In genomic region chr11:3004481-3004880, GRCh38 we compare ENCODE assay signal across 24 cellular contexts. TPM values are rescaled to one million over a fixed set of nuclear protein-coding genes. Genes with fewer than 3 reads are reported as not detected.
DNase-seq lines count a peak whose midpoint lies in the region; ATAC-seq and TF ChIP-seq lines count a peak whose summit lies in the region.
"Had no signal": no experiment of that assay in that cellular context is flagged by ENCODE, and none has a peak within 500 bp of the region (broad histone marks: within the 10 kb centered on the region; RNA-seq: fewer than 3 reads in every experiment).

No MANE protein-coding gene starts in this region.

- H3K4me1 Mint-ChIP-seq in stimulated activated effector memory CD8-positive, alpha-beta T cell treated with anti-CD3 and anti-CD28 coated beads, Interleukin-12 subunit alpha, Interleukin-12 subunit beta, amount 100 ng/mL, for 72 hours = peaks cover 16% of the 10 kb centered on the region

- H3K36me3 Mint-ChIP-seq in stimulated activated effector memory CD8-positive, alpha-beta T cell treated with anti-CD3 and anti-CD28 coated beads, Interleukin-12 subunit alpha, Interleukin-12 subunit beta, amount 100 ng/mL, for 72 hours = peaks cover 100% of the 10 kb centered on the region

- no peak for DNase-seq in A673 (ENCODE audit: low spot score)
- peak in 2 of 3 donors; percentile 33 to 38 for DNase-seq in Peyer's patch
- no peak for DNase-seq in stimulated activated effector memory CD8-positive, alpha-beta T cell treated with anti-CD3 and anti-CD28 coated beads, Interleukin-12 subunit alpha, Interleukin-12 subunit beta, amount 100 ng/mL, for 72 hours (ENCODE audit: low spot score in 2 of 2)
- no peak for DNase-seq in anterior cingulate cortex (lab: John Stamatoyannopoulos, UW)
- no peak for DNase-seq in NCI-H187 (lab: John Stamatoyannopoulos, UW)
- DNase-seq: COR-L47; DMS79 treated with DMSO at 0.1 percent for 48 hours; effector CD8-positive, alpha-beta T cell; gastrocnemius medialis; NCI-H1092; NCI-H1930; NCI-H2227 treated with DMSO at 0.1 percent for 48 hours; NCI-H69; right cardiac atrium; stimulated activated naive CD8-positive, alpha-beta T cell treated with anti-CD3 and anti-CD28 coated beads, Interleukin-15, amount 100 ng/mL, for 72 hours; T-helper 17 cell had no signal

- BruUV-seq in A673 (replicated peaks; lab: Mats Ljungman, UMichigan) = TSS peak; percentile 18

- ATAC-seq in stimulated activated effector memory CD8-positive, alpha-beta T cell treated with anti-CD3 and anti-CD28 coated beads, Interleukin-12 subunit alpha, Interleukin-12 subunit beta, amount 100 ng/mL, for 72 hours = no peak
- ATAC-seq in GM19397 (IDR thresholded peaks at IDR 0.05; ENCODE audit: unreplicated experiment) = no peak
- ATAC-seq: activated naive CD4-positive, alpha-beta T cell treated with anti-CD3 and anti-CD28 coated beads, Interleukin-2, amount 50 U/mL, for 72 hours; gastrocnemius medialis; right cardiac atrium; stimulated activated naive CD8-positive, alpha-beta T cell treated with anti-CD3 and anti-CD28 coated beads, Interleukin-15, amount 100 ng/mL, for 72 hours; T-helper 17 cell had no signal

- no peaks in the 10 kb centered on the region for H3K27me3 ChIP-seq in A673 (replicated peaks; ENCODE audit: insufficient read depth, low read depth, low read length, poor library complexity)
- H3K27me3 ChIP-seq in Peyer's patch = no peaks in the 10 kb centered on the region
- H3K27me3 ChIP-seq in esophagus (ENCODE audit: control insufficient read depth in 1 of 2, insufficient read depth in 2 of 2, low read length in 2 of 2) = no peaks in the 10 kb centered on the region
- H3K27me3 ChIP-seq: BLaER1 treated with 17β-estradiol and CSF1 and Interleukin-3, amounts not matched to agents 10 nM and 100 nM; gastrocnemius medialis; hepatocyte had no signal

- intact Hi-C loops in A673 (cut with micrococcal nuclease; ENCODE audit: unreplicated experiment) = no loop called here

- POLR2A ChIA-PET in A673 (lab: Charles Lee; ENCODE audit: low non-redundant PET) = no interaction called here

- no peak overlapping the region for H3K4me3 ChIP-seq in A673 (ENCODE audit: low read depth, low read length, poor library complexity, severe bottlenecking)
- H3K4me3 ChIP-seq in Peyer's patch = no peak overlapping the region
- H3K4me3 ChIP-seq in esophagus (ENCODE audit: low read depth in 1 of 2, low read length in 2 of 2) = no peak overlapping the region
- H3K4me3 ChIP-seq: BLaER1 treated with 17β-estradiol and CSF1 and Interleukin-3, amounts not matched to agents 10 nM and 100 nM; gastrocnemius medialis; hepatocyte; SK-N-MC had no signal

- 92 to 97% methylated on average over 10 of the region's 10 CpGs for WGBS in esophagus, 2 donors

- H3K27ac Mint-ChIP-seq in stimulated activated effector memory CD8-positive, alpha-beta T cell treated with anti-CD3 and anti-CD28 coated beads, Interleukin-12 subunit alpha, Interleukin-12 subunit beta, amount 100 ng/mL, for 72 hours = peak overlapping the region; percentile 83
- H3K27ac Mint-ChIP-seq: activated T-helper 2 cell treated with anti-CD3 and anti-CD28 coated beads, Interferon-gamma antibody, Interleukin-2, Interleukin-4, amounts not matched to agents 10 μg/mL and 5 μg/mL and 100 μg/mL, durations not matched to agents 14 hours and 24 hours and 36 hours; T-helper 17 cell had no signal

- TF ChIP-seq POLR2A in Peyer's patch (IDR thresholded peaks at IDR 0.05) = no peak

- H3K4me1 ChIP-seq in A673 (ENCODE audit: insufficient read depth, low read length, poor library complexity, severe bottlenecking) (peaks cover 20% of the 10 kb centered on the region), Peyer's patch (peaks cover 0 to 3% (median 0%) of the 10 kb centered on the region in 4 donors), esophagus (ENCODE audit: control insufficient read depth in 2 of 2, insufficient read depth in 2 of 2, low read length in 1 of 2) (peaks cover 11 to 38% of the 10 kb centered on the region in 2 donors)

- no peak overlapping the region for H3K4me3 Mint-ChIP-seq in stimulated activated effector memory CD8-positive, alpha-beta T cell treated with anti-CD3 and anti-CD28 coated beads, Interleukin-12 subunit alpha, Interleukin-12 subunit beta, amount 100 ng/mL, for 72 hours
- H3K4me3 Mint-ChIP-seq: stimulated activated naive CD8-positive, alpha-beta T cell treated with anti-CD3 and anti-CD28 coated beads, Interleukin-15, amount 100 ng/mL, for 72 hours; T-helper 17 cell had no signal

- no peak overlapping the region for H3K27ac ChIP-seq in A673 (ENCODE audit: low read depth, low read length, poor library complexity, severe bottlenecking)
- no peak overlapping the region for H3K27ac ChIP-seq in Peyer's patch
- peak overlapping the region; percentile 93 to 94 for H3K27ac ChIP-seq in esophagus (ENCODE audit: low read depth in 2 of 2, low read length in 1 of 2)
- H3K27ac ChIP-seq: BLaER1 treated with 17β-estradiol and CSF1 and Interleukin-3, amounts not matched to agents 10 nM and 100 nM; gastrocnemius medialis; hepatocyte; parathyroid adenoma had no signal

- no peaks in the 10 kb centered on the region for H3K9me3 Mint-ChIP-seq in stimulated activated effector memory CD8-positive, alpha-beta T cell treated with anti-CD3 and anti-CD28 coated beads, Interleukin-12 subunit alpha, Interleukin-12 subunit beta, amount 100 ng/mL, for 72 hours
- H3K9me3 Mint-ChIP-seq: activated naive CD4-positive, alpha-beta T cell treated with anti-CD3 and anti-CD28 coated beads, Interleukin-2, amount 50 U/mL, for 72 hours; activated T-helper 2 cell treated with anti-CD3 and anti-CD28 coated beads, Interferon-gamma antibody, Interleukin-2, Interleukin-4, amounts not matched to agents 10 μg/mL and 5 μg/mL and 100 μg/mL, durations not matched to agents 14 hours and 24 hours and 36 hours; stimulated activated naive CD8-positive, alpha-beta T cell treated with anti-CD3 and anti-CD28 coated beads, Interleukin-15, amount 100 ng/mL, for 72 hours had no signal

- CTCF ChIA-PET in A673 (lab: Charles Lee) = no interaction called here

- TF ChIP-seq CTCF in A673 (conservative IDR thresholded peaks at IDR 0.05; ENCODE audit: low read depth, low read length) = no peak
- TF ChIP-seq CTCF in Peyer's patch (IDR thresholded peaks at IDR 0.05) = no peak

- H3K36me3 ChIP-seq in A673 (ENCODE audit: insufficient read depth, low read length, poor library complexity, severe bottlenecking) (peaks cover 56% of the 10 kb centered on the region), Peyer's patch (peaks cover 0 to 88% (median 0%) of the 10 kb centered on the region in 3 donors), esophagus (ENCODE audit: control insufficient read depth in 2 of 2, insufficient read depth in 2 of 2, low read length in 1 of 2) (peaks cover 16 to 35% of the 10 kb centered on the region in 2 donors)

- H3K9me3 ChIP-seq in A673 (ENCODE audit: low read depth, low read length, poor library complexity, severe bottlenecking) (no peaks in the 10 kb centered on the region), Peyer's patch (no peaks in the 10 kb centered on the region), esophagus (ENCODE audit: control insufficient read depth in 2 of 2, insufficient read depth in 1 of 2, low read depth in 1 of 2, low read length in 1 of 2) (no peaks in the 10 kb centered on the region)
- H3K9me3 ChIP-seq: BLaER1 treated with 17β-estradiol and CSF1 and Interleukin-3, amounts not matched to agents 10 nM and 100 nM; gastrocnemius medialis had no signal

RNA-seq across cellular contexts. Expression of gene NAP1L4, which starts 12.4 kb away (rescaled TPM):
- total RNA-seq in A673 (2021) = 169 and 184 TPM in 2 replicates
- 100 to 1,000 TPM in 3 of 4 donors, 10 to 100 TPM in 1; 87.6 to 177 (median 119) TPM for total RNA-seq in Peyer's patch
- 10 to 100 TPM; 66.0 to 68.6 TPM for polyA plus RNA-seq in esophagus

RNA-seq across cellular contexts. Expression of gene CARS1, which starts 52.7 kb away (rescaled TPM):
- 76.4 and 106 TPM in 2 replicates for total RNA-seq in A673 (2021)
- total RNA-seq in Peyer's patch = 10 to 100 TPM; 41.7 to 59.9 (median 54.1) TPM
- 10 to 100 TPM; 22.8 to 29.0 TPM for polyA plus RNA-seq in esophagus

Comparison
In these comparisons a context has a peak if more than half of its experiments do, and no peak if none do; other contexts are left out.
1. DNase-seq: peak in Peyer's patch (2 of 3); none in A673 (single experiment), stimulated activated effector memory CD8-positive, alpha-beta T cell treated with anti-CD3 and anti-CD28 coated beads, Interleukin-12 subunit alpha, Interleukin-12 subunit beta, amount 100 ng/mL, for 72 hours (0 of 2), anterior cingulate cortex (0 of 58) and NCI-H187 (0 of 2).
2. H3K27ac ChIP-seq: peak in esophagus (2 of 2); none in A673 (single experiment) and Peyer's patch (0 of 4).